Comparison of ENCODE assay signal across 9 cellular contexts in genomic region chr21:43646550-43647260, GRCh38. TPM values are rescaled to one million over a fixed set of nuclear protein-coding genes. Genes with fewer than 3 reads are reported as not detected.
DNase-seq lines count a peak whose midpoint lies in the region; FAIRE-seq and TF ChIP-seq lines count a peak whose summit lies in the region.
"Had no signal": no experiment of that assay in that cellular context is flagged by ENCODE, and none has a peak within 500 bp of the region (broad histone marks: within the 10 kb centered on the region; RNA-seq: fewer than 3 reads in every experiment).

No MANE protein-coding gene starts in this region.

- TF ChIP-seq POLR2A in H54 (IDR thresholded peaks at IDR 0.05; ENCODE audit: low read depth, low read length) (no peak), transverse colon (IDR thresholded peaks at IDR 0.05) (no peak)

- H3K9ac ChIP-seq in SK-N-MC (ENCODE audit: insufficient read length) (no peak overlapping the region), parathyroid adenoma (no peak overlapping the region)

- TF ChIP-seq CTCF in parathyroid adenoma (IDR thresholded peaks at IDR 0.05) (peak; percentile 92), transverse colon (IDR thresholded peaks at IDR 0.05) (peak; percentile 98 to 100 (median 99))

- TF ChIP-seq EP300 in transverse colon (IDR thresholded peaks at IDR 0.05; ENCODE audit: low read depth) = no peak

- WGBS in transverse colon (ENCODE audit: low coverage in 1 of 2), 2 donors = 17 to 50% methylated on average over 2 to 7 of the region's 7 CpGs

- H2AFZ ChIP-seq in parathyroid adenoma = no peak overlapping the region

- H3K27ac ChIP-seq in SK-N-MC = no peak overlapping the region
- no peak overlapping the region for H3K27ac ChIP-seq in parathyroid adenoma
- peak overlapping the region in 3 of 4 donors; percentile 54 to 74 (median 68) for H3K27ac ChIP-seq in transverse colon

- intact Hi-C loops in activated naive CD4-positive, alpha-beta T cell treated with anti-CD3 and anti-CD28 coated beads for 36 hours (cut with micrococcal nuclease) = loop anchor here (1.0 to 5.0 kb wide), 2 partner anchors 34 to 722 kb away; no protein-coding TSS in a partner anchor
- intact Hi-C loops in transverse colon (cut with DNase I; ENCODE audit: low total_unique reads) = no loop called here

- H3K4me3 ChIP-seq in SK-N-MC = peak overlapping the region; percentile 36; the same call in 1 of the 2 replicates
- H3K4me3 ChIP-seq in parathyroid adenoma (ENCODE audit: low read depth, low read length) = peak overlapping the region; percentile 6
- H3K4me3 ChIP-seq in transverse colon = no peak overlapping the region

- in situ Hi-C loops in Caki2 (cut with HindIII; ENCODE audit: low pct_unique_long_range_greater_than_20kb, low sequenced_read_pairs) (no loop called here), transverse colon (cut with MboI; ENCODE audit: low pct_ligation_motif_present in 1 of 4, low pct_unique_long_range_greater_than_20kb in 1 of 4, low sequenced_read_pairs in 3 of 4) (no loop called here)

- H3K4me1 ChIP-seq in parathyroid adenoma (peaks cover 8% of the 10 kb centered on the region), transverse colon (peaks cover 0 to 16% (median 8%) of the 10 kb centered on the region in 4 donors)

- no peaks in the 10 kb centered on the region for H3K9me3 ChIP-seq in SK-N-MC (ENCODE audit: low read depth, low read length)
- no peaks in the 10 kb centered on the region for H3K9me3 ChIP-seq in parathyroid adenoma (ENCODE audit: control insufficient read depth, low read length)
- H3K9me3 ChIP-seq in transverse colon = no peaks in the 10 kb centered on the region

- peak; percentile 83 for DNase-seq in Caki2 (ENCODE audit: low read depth)
- peak; percentile 92 for DNase-seq in H54 (ENCODE audit: insufficient read length, low spot score)
- DNase-seq in NCI-H1105 (lab: John Stamatoyannopoulos, UW) = peak; percentile 84
- DNase-seq in SK-N-MC (ENCODE audit: low read depth, low spot score) = no peak
- peak; percentile 92 for DNase-seq in activated naive CD4-positive, alpha-beta T cell treated with anti-CD3 and anti-CD28 coated beads for 36 hours
- peak; percentile 69 for DNase-seq in glomerular endothelial cell (ENCODE audit: extremely low read depth, low read depth, low spot score)
- peak; percentile 94 for DNase-seq in transverse colon

- no peak overlapping the region for H3K4me3 Mint-ChIP-seq in activated naive CD4-positive, alpha-beta T cell treated with anti-CD3 and anti-CD28 coated beads for 36 hours

- no peak overlapping the region for H3K27ac Mint-ChIP-seq in activated naive CD4-positive, alpha-beta T cell treated with anti-CD3 and anti-CD28 coated beads for 36 hours

- no peaks in the 10 kb centered on the region for H3K27me3 Mint-ChIP-seq in activated naive CD4-positive, alpha-beta T cell treated with anti-CD3 and anti-CD28 coated beads for 36 hours (ENCODE audit: low read depth)

- no peaks in the 10 kb centered on the region for H3K9me3 Mint-ChIP-seq in activated naive CD4-positive, alpha-beta T cell treated with anti-CD3 and anti-CD28 coated beads for 36 hours

- H3K4me1 Mint-ChIP-seq in activated naive CD4-positive, alpha-beta T cell treated with anti-CD3 and anti-CD28 coated beads for 36 hours (ENCODE audit: low read depth) = peaks cover 15% of the 10 kb centered on the region

- no peak overlapping the region for H3K4me2 ChIP-seq in parathyroid adenoma (ENCODE audit: low read length)

- CTCF ChIA-PET in activated naive CD4-positive, alpha-beta T cell treated with anti-CD3 and anti-CD28 coated beads for 36 hours (lab: Charles Lee) = interaction anchor here (0.6 to 2.0 kb wide), 8 partner anchors 10 to 722 kb away, joined by 3 to 6 read pairs (median 4); partner anchors contain the start of gene ERVH48-1

- no peaks in the 10 kb centered on the region for H3K79me2 ChIP-seq in parathyroid adenoma

- H3K36me3 ChIP-seq in SK-N-MC (ENCODE audit: insufficient read depth, low read length) (no peaks in the 10 kb centered on the region), parathyroid adenoma (ENCODE audit: control insufficient read depth, insufficient read depth, low read length) (no peaks in the 10 kb centered on the region), transverse colon (no peaks in the 10 kb centered on the region)

- H3K27me3 ChIP-seq in parathyroid adenoma (ENCODE audit: control insufficient read depth, insufficient read depth, low read length) = no peaks in the 10 kb centered on the region
- no peaks in the 10 kb centered on the region for H3K27me3 ChIP-seq in transverse colon

- H3K36me3 Mint-ChIP-seq in activated naive CD4-positive, alpha-beta T cell treated with anti-CD3 and anti-CD28 coated beads for 36 hours (ENCODE audit: low read depth) = no peaks in the 10 kb centered on the region

- peak; percentile 90 for FAIRE-seq in H54 (lab: Jason Lieb, UNC)
- FAIRE-seq: colon had no signal

RNA-seq across cellular contexts. Expression of gene HSF2BP, which starts 12.6 kb away (rescaled TPM):
- 1.7 and 12.9 TPM in 2 replicates for total RNA-seq in Caki2 (2014; rRNA removed; shearing (Covaris generic); ENCODE audit: low replicate concordance)
- 1 to 10 TPM; 1.3 to 2.1 TPM for total RNA-seq in activated naive CD4-positive, alpha-beta T cell treated with anti-CD3 and anti-CD28 coated beads for 36 hours
- 0.24 and 1.7 TPM in 2 replicates for total RNA-seq in glomerular endothelial cell
- under 1 TPM in 2 of 4 donors, not detected in 2; 0.48 to 0.82 TPM for total RNA-seq in transverse colon

RNA-seq across cellular contexts. Expression of gene RRP1B, which starts 12.7 kb away (rescaled TPM):
- 23.5 and 28.8 TPM in 2 replicates for total RNA-seq in Caki2 (2014; rRNA removed; shearing (Covaris generic); ENCODE audit: low replicate concordance)
- 10 to 100 TPM; 59.6 to 60.6 TPM for total RNA-seq in activated naive CD4-positive, alpha-beta T cell treated with anti-CD3 and anti-CD28 coated beads for 36 hours
- total RNA-seq in glomerular endothelial cell (30.9 and 41.0 TPM in 2 replicates), transverse colon (10 to 100 TPM in 3 of 4 donors, 1 to 10 TPM in 1; 6.0 to 15.4 (median 12.0) TPM)

Comparison
In these comparisons a context has a peak if more than half of its experiments do, and no peak if none do; other contexts are left out.
1. H3K27ac ChIP-seq: peak in transverse colon (3 of 4); none in SK-N-MC (single experiment) and parathyroid adenoma (single experiment).
2. H3K4me3 ChIP-seq: peak in SK-N-MC (single experiment) and parathyroid adenoma (single experiment); none in transverse colon (0 of 4).